ENCODE assay signal across 14 cellular contexts in genomic region chr5:127088226-127088625, GRCh38. TPM values are rescaled to one million over a fixed set of nuclear protein-coding genes. Genes with fewer than 3 reads are reported as not detected.
DNase-seq lines count a peak whose midpoint lies in the region; ATAC-seq, FAIRE-seq and TF ChIP-seq lines count a peak whose summit lies in the region.
"Had no signal": no experiment of that assay in that cellular context is flagged by ENCODE, and none has a peak within 500 bp of the region (broad histone marks: within the 10 kb centered on the region; RNA-seq: fewer than 3 reads in every experiment).

No MANE protein-coding gene starts in this region.

- CTCF ChIA-PET in BJ (lab: Yijun Ruan, JAX) (interaction anchor here (1.1 kb wide), 1 partner anchor 59 kb away, joined by 3 read pairs; no protein-coding TSS in a partner anchor), K562 (lab: Yijun Ruan, JAX; ENCODE audit: low intra/inter-chr PET ratio) (interaction anchor here (0.6 kb wide), 1 partner anchor 18 kb away, joined by 5 read pairs; no protein-coding TSS in a partner anchor)

- FAIRE-seq in K562 (lab: Jason Lieb, UNC): no peak
- no peak for FAIRE-seq in GM19239 (lab: Jason Lieb, UNC)

- H2BK120ac ChIP-seq in mesenchymal stem cell (ENCODE audit: low read depth, low read length): no peak overlapping the region

- H3K36me3 ChIP-seq in BJ (ENCODE audit: control insufficient read depth, insufficient read depth, low read length) (no peaks in the 10 kb centered on the region), K562 (ENCODE audit: control insufficient read depth, insufficient read depth, low read length) (no peaks in the 10 kb centered on the region), mesenchymal stem cell (ENCODE audit: control insufficient read depth in 1 of 2, insufficient read depth in 2 of 2, low read depth in 1 of 2, low read length in 2 of 2) (no peaks in the 10 kb centered on the region), SJCRH30 (no peaks in the 10 kb centered on the region)
- H3K36me3 ChIP-seq: thoracic aorta had no signal

- no peak for TF ChIP-seq EP300 in Ishikawa (IDR thresholded peaks at IDR 0.05; ENCODE audit: borderline replicate concordance)
- no peak for TF ChIP-seq EP300 in K562 (IDR thresholded peaks at IDR 0.05; ENCODE audit: low read length)

- no peak overlapping the region for H2BK12ac ChIP-seq in mesenchymal stem cell (ENCODE audit: low read length in 2 of 2)

- POLR2A ChIA-PET in BJ (lab: Charles Lee): no interaction called here
- POLR2A ChIA-PET in K562 (lab: Yijun Ruan, JAX): no interaction called here

- H3K27me3 ChIP-seq in BJ (ENCODE audit: control insufficient read depth, insufficient read depth, low read length): no peaks in the 10 kb centered on the region
- H3K27me3 ChIP-seq in K562 (ENCODE audit: control insufficient read depth in 2 of 2, insufficient read depth in 2 of 2, low read length in 2 of 2): peaks cover 2% of the 10 kb centered on the region in 2 experiments; a peak in 3 of 5 replicates
- no peaks in the 10 kb centered on the region for H3K27me3 ChIP-seq in mesenchymal stem cell (ENCODE audit: control insufficient read depth in 1 of 2, insufficient read depth in 1 of 2, low read length in 2 of 2)
- no peaks in the 10 kb centered on the region for H3K27me3 ChIP-seq in SJCRH30

- H3K9me3 ChIP-seq in K562 (replicated peaks; ENCODE audit: control insufficient read depth, insufficient read depth, low read depth, low read length) (no peaks in the 10 kb centered on the region), mesenchymal stem cell (ENCODE audit: control insufficient read depth, low read length) (no peaks in the 10 kb centered on the region), SJCRH30 (replicated peaks) (no peaks in the 10 kb centered on the region)
- H3K9me3 ChIP-seq: thoracic aorta had no signal

- no peaks in the 10 kb centered on the region for H3K79me1 ChIP-seq in mesenchymal stem cell (replicated peaks; ENCODE audit: low read length, poor library complexity, severe bottlenecking)

- no peak overlapping the region for H4K91ac ChIP-seq in mesenchymal stem cell (ENCODE audit: low read length)

- no peak overlapping the region for H2BK5ac ChIP-seq in mesenchymal stem cell (ENCODE audit: low read depth, low read length, poor library complexity, severe bottlenecking)

- in situ Hi-C loops in K562 (cut with MboI): no loop called here

- BruUV-seq in K562 (replicated peaks; lab: Mats Ljungman, UMichigan): no TSS peak

- H3K14ac ChIP-seq in mesenchymal stem cell (ENCODE audit: low read length in 2 of 2): no peak overlapping the region

- no peak for ATAC-seq in K562
- ATAC-seq in HG03342 (IDR thresholded peaks at IDR 0.05; ENCODE audit: unreplicated experiment): no peak
- ATAC-seq: activated CD8-positive, alpha-beta T cell treated with anti-CD3 and anti-CD28 coated beads, Interleukin-2, amount 10 ng/mL, durations not matched to agents 7 days and 5 days; GM23338 had no signal

- no peak overlapping the region for H3K4me2 ChIP-seq in K562 (ENCODE audit: insufficient read depth, low read length)
- H3K4me2 ChIP-seq in mesenchymal stem cell (ENCODE audit: low read length, poor library complexity, severe bottlenecking): no peak overlapping the region

- WGBS in K562 (ENCODE audit: insufficient coverage, low coverage, missing lambda C conversion rate): 7% methylated on average over 1 of the region's 1 CpG
- 0% methylated on average over 1 of the region's 1 CpG for WGBS in mesenchymal stem cell

- intact Hi-C loops in K562 (cut with micrococcal nuclease): loop anchor here (10.0 kb wide), 1 partner anchor 413 kb away; no protein-coding TSS in a partner anchor

- no peaks in the 10 kb centered on the region for H3K79me2 ChIP-seq in K562 (ENCODE audit: control insufficient read depth, insufficient read depth, low read length)

- H3K27ac ChIP-seq in K562 (ENCODE audit: extremely low read depth, low read depth, low read length): no peak overlapping the region
- no peak overlapping the region for H3K27ac ChIP-seq in mesenchymal stem cell (ENCODE audit: low read length, poor library complexity, severe bottlenecking)
- H3K27ac ChIP-seq in SJCRH30: no peak overlapping the region
- H3K27ac ChIP-seq: thoracic aorta had no signal

- DNase-seq in BJ (ENCODE audit: low read depth) (peak; percentile 86), K562 (ENCODE audit: extremely low read depth in 1 of 4, low spot score in 3 of 4) (no peak), mesenchymal stem cell (peak; percentile 98), SJCRH30 (no peak), GM19239 (ENCODE audit: insufficient read length, low spot score) (no peak), hippocampal formation (lab: John Stamatoyannopoulos, UW) (no peak)
- DNase-seq: activated CD8-positive, alpha-beta T cell treated with anti-CD3 and anti-CD28 coated beads, Interleukin-2, amount 10 ng/mL, durations not matched to agents 7 days and 5 days; DMS 273 treated with DMSO at 0.1 percent for 48 hours; NCI-H187; SHP77 treated with DMSO at 0.1 percent for 48 hours had no signal

- H2AK5ac ChIP-seq in mesenchymal stem cell (ENCODE audit: low read length, severe bottlenecking): no peak overlapping the region

- TF ChIP-seq RAD21 in Ishikawa (IDR thresholded peaks at IDR 0.05; ENCODE audit: low read depth) (no peak), K562 (CRISPR knock-in tag; conservative IDR thresholded peaks at IDR 0.05 in 1 of 2, IDR thresholded peaks at IDR 0.05 in 1 of 2) (no peak)

- H3K4me3 ChIP-seq in BJ (ENCODE audit: low read depth, low read length) (no peak overlapping the region), K562 (no peak overlapping the region), mesenchymal stem cell (ENCODE audit: insufficient read depth in 1 of 2, low read depth in 1 of 2, low read length in 2 of 2) (no peak overlapping the region), SJCRH30 (no peak overlapping the region)
- H3K4me3 ChIP-seq: GM23338, thoracic aorta had no signal

- no peaks in the 10 kb centered on the region for H3K9me1 ChIP-seq in K562 (ENCODE audit: control insufficient read depth, insufficient read depth, low read length)

- H2BK15ac ChIP-seq in mesenchymal stem cell (ENCODE audit: low read depth, poor library complexity, severe bottlenecking): no peak overlapping the region

- H4K8ac ChIP-seq in mesenchymal stem cell (ENCODE audit: low read length): no peak overlapping the region

- TF ChIP-seq CTCF in BJ (IDR thresholded peaks at IDR 0.05; ENCODE audit: insufficient read depth, low read depth, low read length) (no peak), K562 (IDR thresholded peaks at IDR 0.05 in 2 of 3, conservative IDR thresholded peaks at IDR 0.05 in 1 of 3; ENCODE audit: insufficient read depth in 2 of 3, low read depth in 1 of 3, low read length in 3 of 3) (no peak)

- H3K4ac ChIP-seq in mesenchymal stem cell (ENCODE audit: low read depth in 1 of 2, low read length in 2 of 2): no peak overlapping the region

- no peak for TF ChIP-seq POLR2A in K562 (conservative IDR thresholded peaks at IDR 0.05)

- H3K9ac ChIP-seq in K562 (ENCODE audit: insufficient read depth in 1 of 2, low read depth in 2 of 2, low read length in 2 of 2) (no peak overlapping the region), mesenchymal stem cell (ENCODE audit: low read length) (no peak overlapping the region)

- H3K4me1 ChIP-seq in K562 (replicated peaks in 1 of 2; ENCODE audit: control insufficient read depth in 2 of 2, insufficient read depth in 2 of 2, low read length in 2 of 2): peaks cover 0 to 9% of the 10 kb centered on the region in 2 experiments; a peak in 1 of 5 replicates
- no peaks in the 10 kb centered on the region for H3K4me1 ChIP-seq in mesenchymal stem cell (ENCODE audit: control insufficient read depth, insufficient read depth, low read depth, low read length)
- H3K4me1 ChIP-seq in SJCRH30: peaks cover 9% of the 10 kb centered on the region

- no peaks in the 10 kb centered on the region for H4K20me1 ChIP-seq in K562 (replicated peaks; ENCODE audit: control insufficient read depth, insufficient read depth, low read length)

- H3K23ac ChIP-seq in mesenchymal stem cell (ENCODE audit: low read length in 2 of 2): no peak overlapping the region

- H2AFZ ChIP-seq in K562 (ENCODE audit: low read depth, low read length) (no peak overlapping the region), mesenchymal stem cell (ENCODE audit: low read depth, low read length) (peak overlapping the region; percentile 39)

- H3K18ac ChIP-seq in mesenchymal stem cell (ENCODE audit: low read depth in 1 of 2, low read length in 2 of 2): no peak overlapping the region

RNA-seq across cellular contexts. Expression of gene C5orf63, which starts 14.9 kb away (rescaled TPM):
- 1.4 and 3.9 TPM in 2 replicates for polyA plus RNA-seq in BJ (2011; rRNA removed)
- polyA minus RNA-seq in BJ (2011; rRNA and poly(A)+ RNA removed): 0.62 and 1.6 TPM in 2 replicates
- 8.1 and 23.6 TPM in 2 replicates for total RNA-seq in K562 (2011; cell fraction: chromatin; rRNA removed; ENCODE audit: low replicate concordance)
- 2.0 and 3.8 TPM in 2 replicates for total RNA-seq in K562 (2011; cell fraction: nucleolus; rRNA removed)
- total RNA-seq in K562 (2011; cell fraction: nucleoplasm; rRNA removed): 8.4 and 24.0 TPM in 2 replicates
- 1.8 and 3.4 TPM in 2 replicates for total RNA-seq in K562 (2014; rRNA removed)
- 6.2 and 7.5 TPM in 2 replicates for total RNA-seq in K562 (2014; rRNA removed; fragmentation: Illumina TruSeq; extraction: Trizol)
- 4.0 and 4.2 TPM in 2 replicates for total RNA-seq in K562 (2015; rRNA removed; fragmentation: Illumina TruSeq; extraction: Trizol)
- 5.5 and 6.6 TPM in 2 replicates for total RNA-seq in K562 (2021)
- polyA plus RNA-seq in K562 (2011; rRNA removed): 8.8 and 11.0 TPM in 2 replicates
- 3.5 TPM in 2 replicates for polyA plus RNA-seq in K562 (2011; cell fraction: cytosol; rRNA removed)
- polyA plus RNA-seq in K562 (2011; cell fraction: nucleus; rRNA removed): 15.5 and 17.0 TPM in 2 replicates
- polyA plus RNA-seq in K562 (2012): 6.2 and 10.2 TPM in 2 replicates
- polyA plus RNA-seq in K562 (2014; fragmentation: Illumina TruSeq; extraction: Trizol): 6.2 and 7.4 TPM in 2 replicates
- polyA plus RNA-seq in K562 (2014; fragmentation: Nextera tagmentation; extraction: Ambion mirVana): 10 to 100 TPM; 21.4 to 24.6 TPM
- polyA plus RNA-seq in K562 (2014; rRNA removed): 4.3 and 5.1 TPM in 2 replicates
- 6.1 and 7.3 TPM in 2 replicates for polyA minus RNA-seq in K562 (2011; rRNA and poly(A)+ RNA removed)
- polyA minus RNA-seq in K562 (2011; cell fraction: cytosol; rRNA and poly(A)+ RNA removed): 0.76 and 1.6 TPM in 2 replicates
- 6.6 and 10.2 TPM in 2 replicates for polyA minus RNA-seq in K562 (2011; cell fraction: nucleus; rRNA and poly(A)+ RNA removed)
- polyA plus RNA-seq in mesenchymal stem cell (2013, experiment 1 of 2): not detected
- not detected for polyA plus RNA-seq in mesenchymal stem cell (2013, experiment 2 of 2)
- 6.8 and 8.4 TPM in 2 replicates for total RNA-seq in SJCRH30 (2014; rRNA removed; shearing (Covaris generic))

RNA-seq across cellular contexts. Expression of gene MARCHF3, which starts 57.9 kb away (rescaled TPM):
- polyA plus RNA-seq in BJ (2011; rRNA removed) (8.6 TPM in 2 replicates), K562 (2011; rRNA removed) (34.1 and 37.4 TPM in 2 replicates), K562 (2014; fragmentation: Illumina TruSeq; extraction: Trizol) (13.4 and 16.5 TPM in 2 replicates), K562 (2014; fragmentation: Nextera tagmentation; extraction: Ambion mirVana) (1 to 10 TPM; 5.6 to 7.6 TPM), K562 (2014; rRNA removed) (7.8 and 10.4 TPM in 2 replicates)
- 9.5 and 18.7 TPM in 2 replicates for polyA minus RNA-seq in BJ (2011; rRNA and poly(A)+ RNA removed)
- total RNA-seq in K562 (2011; cell fraction: chromatin; rRNA removed; ENCODE audit: low replicate concordance): 71.0 and 71.2 TPM in 2 replicates
- 72.9 and 84.2 TPM in 2 replicates for total RNA-seq in K562 (2011; cell fraction: nucleolus; rRNA removed)
- 80.1 and 101 TPM in 2 replicates for total RNA-seq in K562 (2011; cell fraction: nucleoplasm; rRNA removed)
- total RNA-seq in K562 (2014; rRNA removed) (12.2 and 21.1 TPM in 2 replicates), K562 (2014; rRNA removed; fragmentation: Illumina TruSeq; extraction: Trizol) (19.9 and 20.2 TPM in 2 replicates), K562 (2015; rRNA removed; fragmentation: Illumina TruSeq; extraction: Trizol) (16.8 and 18.5 TPM in 2 replicates), K562 (2021) (23.5 TPM in 2 replicates)
- polyA plus RNA-seq in K562 (2011; cell fraction: cytosol; rRNA removed): 24.1 and 35.9 TPM in 2 replicates
- 39.3 and 39.4 TPM in 2 replicates for polyA plus RNA-seq in K562 (2011; cell fraction: nucleus; rRNA removed)
- 21.4 and 29.8 TPM in 2 replicates for polyA plus RNA-seq in K562 (2012)
- polyA minus RNA-seq in K562 (2011; rRNA and poly(A)+ RNA removed): 43.9 and 60.4 TPM in 2 replicates
- 24.6 and 34.4 TPM in 2 replicates for polyA minus RNA-seq in K562 (2011; cell fraction: cytosol; rRNA and poly(A)+ RNA removed)
- polyA minus RNA-seq in K562 (2011; cell fraction: nucleus; rRNA and poly(A)+ RNA removed): 57.8 and 62.6 TPM in 2 replicates
- 1.3 TPM for polyA plus RNA-seq in mesenchymal stem cell (2013, experiment 1 of 2)
- polyA plus RNA-seq in mesenchymal stem cell (2013, experiment 2 of 2): 1.5 TPM
- total RNA-seq in SJCRH30 (2014; rRNA removed; shearing (Covaris generic)): 35.0 and 40.8 TPM in 2 replicates

Comparison
In these comparisons a context has a peak if more than half of its experiments do, and no peak if none do; other contexts are left out.
1. DNase-seq: peak in BJ (single experiment) and mesenchymal stem cell (single experiment); none in K562 (0 of 4), SJCRH30 (0 of 2), GM19239 (single experiment) and hippocampal formation (0 of 2).